Comparison of ENCODE assay signal across 9 cellular contexts in genomic region chr1:224431726-224432125, GRCh38. TPM values are rescaled to one million over a fixed set of nuclear protein-coding genes. Genes with fewer than 3 reads are reported as not detected.
DNase-seq lines count a peak whose midpoint lies in the region; ATAC-seq and TF ChIP-seq lines count a peak whose summit lies in the region.
"Had no signal": no experiment of that assay in that cellular context is flagged by ENCODE, and none has a peak within 500 bp of the region (broad histone marks: within the 10 kb centered on the region; RNA-seq: fewer than 3 reads in every experiment).

No MANE protein-coding gene starts in this region.

- ATAC-seq in HG03571 (IDR thresholded peaks at IDR 0.05; ENCODE audit: unreplicated experiment) (no peak), GM19035 (IDR thresholded peaks at IDR 0.05; ENCODE audit: unreplicated experiment) (no peak)

- no peaks in the 10 kb centered on the region for H3K9me3 ChIP-seq in BLaER1
- no peaks in the 10 kb centered on the region for H3K9me3 ChIP-seq in Karpas-422 (ENCODE audit: low read length)
- H3K9me3 ChIP-seq in colonic mucosa = no peaks in the 10 kb centered on the region

- intact Hi-C loops in colonic mucosa (cut with DNase I) = loop anchor here (5.0 kb wide), 1 partner anchor 74 kb away; the partner anchor contains the start of gene CNIH4

- H3K27me3 Mint-ChIP-seq in nephron (ENCODE audit: low read depth) = no peaks in the 10 kb centered on the region

- H3K4me3 ChIP-seq in BLaER1 (peak overlapping the region; percentile 81; the same call in 1 of the 2 replicates), Karpas-422 (ENCODE audit: low read length) (peak overlapping the region; percentile 80), colonic mucosa (no peak overlapping the region)

- peak overlapping the region; percentile 91; the same call in 1 of the 2 replicates for H3K9ac ChIP-seq in BLaER1
- H3K9ac ChIP-seq in Karpas-422 (ENCODE audit: low read length) = peak overlapping the region; percentile 88
- H3K9ac ChIP-seq in colonic mucosa (ENCODE audit: low read depth in 2 of 2, low read length in 2 of 2) = peak overlapping the region in 1 of 2 donors; percentile 47

- peaks cover 30% of the 10 kb centered on the region for H3K36me3 Mint-ChIP-seq in nephron (ENCODE audit: low read depth)

- peaks cover 92% of the 10 kb centered on the region for H3K79me2 ChIP-seq in Karpas-422 (ENCODE audit: low read length)

- no peak overlapping the region for H2AFZ ChIP-seq in Karpas-422 (ENCODE audit: low read length)

- H3K27me3 ChIP-seq in BLaER1 (no peaks in the 10 kb centered on the region), Karpas-422 (ENCODE audit: low read length) (no peaks in the 10 kb centered on the region), colonic mucosa (no peaks in the 10 kb centered on the region)

- H3K27ac ChIP-seq in BLaER1 = no peak overlapping the region
- no peak overlapping the region for H3K27ac ChIP-seq in Karpas-422 (ENCODE audit: low read length)
- H3K27ac ChIP-seq in colonic mucosa = peak overlapping the region; percentile 93

- H3K4me1 ChIP-seq in BLaER1 (peaks cover 52% of the 10 kb centered on the region), Karpas-422 (ENCODE audit: low read length) (peaks cover 48% of the 10 kb centered on the region), colonic mucosa (peaks cover 7% of the 10 kb centered on the region)

- peaks cover 18% of the 10 kb centered on the region for H3K36me3 ChIP-seq in BLaER1
- H3K36me3 ChIP-seq in Karpas-422 (ENCODE audit: insufficient read depth, low read length) = peaks cover 26% of the 10 kb centered on the region; the same call in 1 of the 2 replicates
- no peaks in the 10 kb centered on the region for H3K36me3 ChIP-seq in colonic mucosa

- H3K4me3 Mint-ChIP-seq in nephron = peak overlapping the region; percentile 86 to 95 (median 88)

- no peaks in the 10 kb centered on the region for H3K9me2 ChIP-seq in Karpas-422 (replicated peaks; ENCODE audit: insufficient read depth, low read length)

- no peak for TF ChIP-seq CTCF in colonic mucosa (IDR thresholded peaks at IDR 0.05)
- no peak for TF ChIP-seq CTCF in nephron (IDR thresholded peaks at IDR 0.05; ENCODE audit: unreplicated experiment in 3 of 3)

- peak overlapping the region; percentile 58 to 95 (median 77) for H3K27ac Mint-ChIP-seq in nephron

- H4K20me1 ChIP-seq in BLaER1 (peaks cover 67% of the 10 kb centered on the region), Karpas-422 (ENCODE audit: insufficient read depth, low read depth, low read length) (peaks cover 8% of the 10 kb centered on the region; the same call in 1 of the 2 replicates)

- no peak for DNase-seq in Karpas-422
- no peak for DNase-seq in colonic mucosa
- no peak for DNase-seq in NCI-H146 (lab: John Stamatoyannopoulos, UW)
- no peak for DNase-seq in amniotic stem cell (lab: John Stamatoyannopoulos, UW)
- DNase-seq: activated CD4-positive, alpha-beta T cell treated with anti-CD3 and anti-CD28 coated beads for 48 hours had no signal

- no peaks in the 10 kb centered on the region for H3K9me3 Mint-ChIP-seq in nephron

- H3K4me2 ChIP-seq in BLaER1 (peak overlapping the region; percentile 82), Karpas-422 (ENCODE audit: low read depth, low read length, poor library complexity, severe bottlenecking) (peak overlapping the region; percentile 76)

- H3K4me1 Mint-ChIP-seq in nephron = peaks cover 43% of the 10 kb centered on the region

RNA-seq across cellular contexts. Expression of gene WDR26, which starts 2.9 kb away (rescaled TPM):
- 66.3 and 95.2 TPM in 2 replicates for total RNA-seq in Karpas-422 (2014; rRNA removed; shearing (Covaris generic); ENCODE audit: low replicate concordance)
- 10 to 100 TPM; 53.5 to 78.4 TPM for total RNA-seq in colonic mucosa
